In genomic region chr2:40488101-40488598, GRCh38 we compare ENCODE assay signal across 9 cellular contexts. TPM values are rescaled to one million over a fixed set of nuclear protein-coding genes. Genes with fewer than 3 reads are reported as not detected.
DNase-seq lines count a peak whose midpoint lies in the region; ATAC-seq and TF ChIP-seq lines count a peak whose summit lies in the region.
"Had no signal": no experiment of that assay in that cellular context is flagged by ENCODE, and none has a peak within 500 bp of the region (broad histone marks: within the 10 kb centered on the region; RNA-seq: fewer than 3 reads in every experiment).

No MANE protein-coding gene starts in this region.

- no peaks in the 10 kb centered on the region for H3K36me3 Mint-ChIP-seq in activated naive CD8-positive, alpha-beta T cell treated with anti-CD3 and anti-CD28 coated beads for 36 hours

- POLR2A ChIA-PET in RWPE1 (lab: Yijun Ruan, JAX; ENCODE audit: low non-redundant PET): no interaction called here

- TF ChIP-seq CTCF in RWPE1 (conservative IDR thresholded peaks at IDR 0.05; ENCODE audit: low read depth): peak; percentile 46
- peak; percentile 16 to 66 (median 51) for TF ChIP-seq CTCF in heart right ventricle (IDR thresholded peaks at IDR 0.05)
- peak in 2 of 3 experiments; percentile 13 to 55 for TF ChIP-seq CTCF in testis (IDR thresholded peaks at IDR 0.05)
- no peak for TF ChIP-seq CTCF in colonic mucosa (IDR thresholded peaks at IDR 0.05)

- intact Hi-C loops in heart right ventricle (cut with DNase I) (loop anchor here in 2 of 10 donors (5.0 to 10.0 kb wide), 2 partner anchors 36 to 67 kb away; partner anchors contain the start of gene SLC8A1 (in 1 of the 2)), testis (cut with DNase I; ENCODE audit: low total_unique reads) (no loop called here), colonic mucosa (cut with DNase I) (no loop called here)

- H3K27me3 ChIP-seq in heart right ventricle (no peaks in the 10 kb centered on the region), testis (no peaks in the 10 kb centered on the region), colonic mucosa (no peaks in the 10 kb centered on the region)

- H3K9me3 ChIP-seq in heart right ventricle (peaks cover 0 to 5% (median 0%) of the 10 kb centered on the region in 11 donors), testis (no peaks in the 10 kb centered on the region), colonic mucosa (no peaks in the 10 kb centered on the region)

- H3K4me1 ChIP-seq in heart right ventricle (peaks cover 7 to 59% (median 37%) of the 10 kb centered on the region in 9 donors), testis (no peaks in the 10 kb centered on the region), colonic mucosa (no peaks in the 10 kb centered on the region)

- peak overlapping the region in 8 of 10 donors; percentile 31 to 62 (median 46) for H3K4me3 ChIP-seq in heart right ventricle
- no peak overlapping the region for H3K4me3 ChIP-seq in testis
- H3K4me3 ChIP-seq in colonic mucosa: no peak overlapping the region
- H3K4me3 ChIP-seq: K562 had no signal

- ATAC-seq in heart right ventricle: peak in 7 of 8 donors; percentile 24 to 59 (median 49)
- no peak for ATAC-seq in GM18520 (IDR thresholded peaks at IDR 0.05; ENCODE audit: unreplicated experiment)
- ATAC-seq: K562 had no signal

- H3K4me1 Mint-ChIP-seq in activated naive CD8-positive, alpha-beta T cell treated with anti-CD3 and anti-CD28 coated beads for 36 hours: peaks cover 10% of the 10 kb centered on the region

- H3K9ac ChIP-seq in colonic mucosa (ENCODE audit: low read depth in 2 of 2, low read length in 2 of 2): no peak overlapping the region

- H3K27ac ChIP-seq in RWPE1 (no peak overlapping the region), heart right ventricle (peak overlapping the region in 9 of 10 donors; percentile 23 to 85 (median 75)), testis (no peak overlapping the region), colonic mucosa (no peak overlapping the region)

- no peak for TF ChIP-seq POLR2A in testis (IDR thresholded peaks at IDR 0.05)

- CTCF ChIA-PET in RWPE1 (lab: Yijun Ruan, JAX): interaction anchor here (0.5 to 0.9 kb wide), 4 partner anchors 10 to 275 kb away, joined by 3 to 4 read pairs (median 4); no protein-coding TSS in a partner anchor

- H3K36me3 ChIP-seq in heart right ventricle: no peaks in the 10 kb centered on the region
- no peaks in the 10 kb centered on the region for H3K36me3 ChIP-seq in testis (ENCODE audit: low read depth, missing control alignments)
- H3K36me3 ChIP-seq in colonic mucosa: no peaks in the 10 kb centered on the region

- H3K4me3 Mint-ChIP-seq in activated naive CD8-positive, alpha-beta T cell treated with anti-CD3 and anti-CD28 coated beads for 36 hours: no peak overlapping the region

- H3K27me3 Mint-ChIP-seq in activated naive CD8-positive, alpha-beta T cell treated with anti-CD3 and anti-CD28 coated beads for 36 hours: no peaks in the 10 kb centered on the region

- no peaks in the 10 kb centered on the region for H3K9me3 Mint-ChIP-seq in activated naive CD8-positive, alpha-beta T cell treated with anti-CD3 and anti-CD28 coated beads for 36 hours

- no peak overlapping the region for H3K27ac Mint-ChIP-seq in activated naive CD8-positive, alpha-beta T cell treated with anti-CD3 and anti-CD28 coated beads for 36 hours

- DNase-seq in DMS 273 (lab: John Stamatoyannopoulos, UW; ENCODE audit: unreplicated experiment): peak; percentile 38
- DNase-seq in DMS 273 treated with DMSO at 0.1 percent for 48 hours (lab: John Stamatoyannopoulos, UW): no peak
- peak; percentile 13 for DNase-seq in RWPE1 (ENCODE audit: low spot score)
- DNase-seq in heart right ventricle: no peak
- DNase-seq in testis: no peak
- DNase-seq in colonic mucosa: no peak
- DNase-seq in activated naive CD8-positive, alpha-beta T cell treated with anti-CD3 and anti-CD28 coated beads for 36 hours: no peak

- 18 to 25% methylated on average over 4 of the region's 4 CpGs for WGBS in heart right ventricle, 2 donors
- 55 to 59% methylated on average over 4 of the region's 4 CpGs for WGBS in testis, 2 donors

RNA-seq across cellular contexts. Expression of gene SLC8A1, which starts 36.3 kb away (rescaled TPM):
- total RNA-seq in heart right ventricle (1,000 to 10,000 TPM in 7 of 10 donors, 100 to 1,000 TPM in 3; 791 to 1,497 (median 1,148) TPM), testis (1 to 10 TPM; 1.4 to 3.2 TPM), colonic mucosa (10 to 100 TPM in 1 of 2 donors, 1 to 10 TPM in 1; 4.1 to 25.5 TPM)
- polyA plus RNA-seq in heart right ventricle (10 to 100 TPM; 11.1 to 46.1 TPM), testis (ENCODE audit: insufficient read depth, low read depth, low replicate concordance) (3.6 TPM)
- total RNA-seq in activated naive CD8-positive, alpha-beta T cell treated with anti-CD3 and anti-CD28 coated beads for 36 hours: under 1 TPM; 0.22 to 0.31 TPM
- total RNA-seq: K562 had no signal
- polyA plus RNA-seq: K562 had no signal

Comparison
In these comparisons a context has a peak if more than half of its experiments do, and no peak if none do; other contexts are left out.
1. DNase-seq: peak in DMS 273 (single experiment) and RWPE1 (single experiment); none in DMS 273 treated with DMSO at 0.1 percent for 48 hours (single experiment), heart right ventricle (0 of 2), testis (single experiment), colonic mucosa (single experiment) and activated naive CD8-positive, alpha-beta T cell treated with anti-CD3 and anti-CD28 coated beads for 36 hours (single experiment).
2. H3K27ac ChIP-seq: peak in heart right ventricle (9 of 10); none in RWPE1 (single experiment), testis (0 of 2) and colonic mucosa (single experiment).
3. H3K4me3 ChIP-seq: peak in heart right ventricle (8 of 10); none in testis (0 of 2) and colonic mucosa (single experiment).
4. RNA of gene SLC8A1, which starts 36.3 kb away (total RNA-seq): 791 to 1,497 TPM in heart right ventricle; 4.1 to 25.5 TPM in colonic mucosa, 1.4 to 3.2 TPM in testis and 0.22 to 0.31 TPM in activated naive CD8-positive, alpha-beta T cell treated with anti-CD3 and anti-CD28 coated beads for 36 hours; every median in the first group is over 10 times any median in the second.